In genomic region chr16:19888834-19889233, GRCh38 we compare ENCODE assay signal across 24 cellular contexts. TPM values are rescaled to one million over a fixed set of nuclear protein-coding genes. Genes with fewer than 3 reads are reported as not detected.
"Had no signal": no experiment of that assay in that cellular context is flagged by ENCODE, and none has a peak within 500 bp of the region (broad histone marks: within the 10 kb centered on the region; RNA-seq: fewer than 3 reads in every experiment).

No MANE protein-coding gene starts in this region.

- DNase-seq: activated CD4-positive, alpha-beta T cell treated with anti-CD3 and anti-CD28 coated beads, Interleukin-2, amount 10 ng/mL, durations not matched to agents 24 days and 14 days; activated CD4-positive, CD25-positive, alpha-beta regulatory T cell treated with anti-CD3 and anti-CD28 coated beads, Interleukin-2, amount 50 U/mL, for 72 hours; activated CD8-positive, alpha-beta memory T cell treated with anti-CD3 and anti-CD28 coated beads, Interleukin-2, amount 10 ng/mL, durations not matched to agents 7 days and 5 days; activated effector memory CD4-positive, alpha-beta T cell treated with anti-CD3 and anti-CD28 coated beads, Interleukin-2, amount 50 U/mL, for 16 hours; activated naive CD4-positive, alpha-beta T cell treated with anti-CD3 and anti-CD28 coated beads, Interleukin-2, amount 10 ng/mL, durations not matched to agents 7 days and 5 days; activated naive CD8-positive, alpha-beta T cell treated with anti-CD3 and anti-CD28 coated beads, Interleukin-2, amount 10 ng/mL, durations not matched to agents 7 days and 5 days; activated T-cell treated with anti-CD3 and anti-CD28 coated beads, Interleukin-2, amount 50 U/mL, for 24 hours; aorta; caudate nucleus; Karpas-422; NCI-H1105 treated with DMSO at 0.1 percent for 48 hours; NCI-H1436 treated with DMSO at 0.1 percent for 48 hours; NCI-H187 treated with DMSO at 0.1 percent for 48 hours; NCI-H2081 treated with DMSO at 0.1 percent for 48 hours; NCI-H446; NCI-H524; PC-3; SHP77; SW 1271; T-helper 9 cell had no signal

- H3K36me3 Mint-ChIP-seq: activated CD8-positive, alpha-beta memory T cell treated with anti-CD3 and anti-CD28 coated beads, Interleukin-2, amount 10 ng/mL, durations not matched to agents 7 days and 5 days; activated naive CD4-positive, alpha-beta T cell treated with anti-CD3 and anti-CD28 coated beads, Interleukin-2, amount 10 ng/mL, durations not matched to agents 7 days and 5 days; activated naive CD8-positive, alpha-beta T cell treated with anti-CD3 and anti-CD28 coated beads, Interleukin-2, amount 10 ng/mL, durations not matched to agents 7 days and 5 days; WTC11 had no signal

- H3K4me3 Mint-ChIP-seq: activated CD4-positive, alpha-beta T cell treated with anti-CD3 and anti-CD28 coated beads, Interleukin-2, amount 10 ng/mL, durations not matched to agents 24 days and 14 days; activated CD8-positive, alpha-beta memory T cell treated with anti-CD3 and anti-CD28 coated beads, Interleukin-2, amount 10 ng/mL, durations not matched to agents 7 days and 5 days; activated naive CD4-positive, alpha-beta T cell treated with anti-CD3 and anti-CD28 coated beads, Interleukin-2, amount 10 ng/mL, durations not matched to agents 7 days and 5 days; activated naive CD8-positive, alpha-beta T cell treated with anti-CD3 and anti-CD28 coated beads, Interleukin-2, amount 10 ng/mL, durations not matched to agents 7 days and 5 days; activated T-cell treated with anti-CD3 and anti-CD28 coated beads, Interleukin-2, amount 50 U/mL, for 24 hours; activated T-helper 1 cell treated with anti-CD3 and anti-CD28 coated beads, Interleukin-12 subunit alpha, Interleukin-12 subunit beta, Interleukin-2, Interleukin-4 antibody, amounts not matched to agents 30 ng/mL and 10 ng/mL and 1 ng/mL, durations not matched to agents 14 hours and 24 hours and 36 hours; WTC11 had no signal

- H3K27ac Mint-ChIP-seq: activated CD4-positive, alpha-beta T cell treated with anti-CD3 and anti-CD28 coated beads, Interleukin-2, amount 10 ng/mL, durations not matched to agents 24 days and 14 days; activated CD8-positive, alpha-beta memory T cell treated with anti-CD3 and anti-CD28 coated beads, Interleukin-2, amount 10 ng/mL, durations not matched to agents 7 days and 5 days; activated naive CD4-positive, alpha-beta T cell treated with anti-CD3 and anti-CD28 coated beads, Interleukin-2, amount 10 ng/mL, durations not matched to agents 7 days and 5 days; activated naive CD8-positive, alpha-beta T cell treated with anti-CD3 and anti-CD28 coated beads, Interleukin-2, amount 10 ng/mL, durations not matched to agents 7 days and 5 days; activated T-cell treated with anti-CD3 and anti-CD28 coated beads, Interleukin-2, amount 50 U/mL, for 24 hours; activated T-helper 1 cell treated with anti-CD3 and anti-CD28 coated beads, Interleukin-12 subunit alpha, Interleukin-12 subunit beta, Interleukin-2, Interleukin-4 antibody, amounts not matched to agents 30 ng/mL and 10 ng/mL and 1 ng/mL, durations not matched to agents 14 hours and 24 hours and 36 hours; WTC11 had no signal

- H3K9me3 Mint-ChIP-seq: activated CD4-positive, alpha-beta T cell treated with anti-CD3 and anti-CD28 coated beads, Interleukin-2, amount 10 ng/mL, durations not matched to agents 24 days and 14 days; activated naive CD4-positive, alpha-beta T cell treated with anti-CD3 and anti-CD28 coated beads, Interleukin-2, amount 10 ng/mL, durations not matched to agents 7 days and 5 days; activated T-cell treated with anti-CD3 and anti-CD28 coated beads, Interleukin-2, amount 50 U/mL, for 24 hours; activated T-helper 1 cell treated with anti-CD3 and anti-CD28 coated beads, Interleukin-12 subunit alpha, Interleukin-12 subunit beta, Interleukin-2, Interleukin-4 antibody, amounts not matched to agents 30 ng/mL and 10 ng/mL and 1 ng/mL, durations not matched to agents 14 hours and 24 hours and 36 hours had no signal

- ATAC-seq: activated CD8-positive, alpha-beta memory T cell treated with anti-CD3 and anti-CD28 coated beads, Interleukin-2, amount 10 ng/mL, durations not matched to agents 7 days and 5 days; K562; PC-3; SK-N-SH treated with all-trans-retinoic acid at 6 μM for 48 hours; WTC11 had no signal

RNA-seq across cellular contexts. Expression of gene GPRC5B, which starts 4.2 kb away (rescaled TPM):
- total RNA-seq: activated CD8-positive, alpha-beta memory T cell treated with anti-CD3 and anti-CD28 coated beads, Interleukin-2, amount 10 ng/mL, durations not matched to agents 7 days and 5 days; activated T-helper 1 cell treated with anti-CD3 and anti-CD28 coated beads, Interleukin-12 subunit alpha, Interleukin-12 subunit beta, Interleukin-2, Interleukin-4 antibody, amounts not matched to agents 30 ng/mL and 10 ng/mL and 1 ng/mL, durations not matched to agents 14 hours and 24 hours and 36 hours had no signal
